34 cellular contexts compared by ENCODE assay signal in the genomic region with DNA sequence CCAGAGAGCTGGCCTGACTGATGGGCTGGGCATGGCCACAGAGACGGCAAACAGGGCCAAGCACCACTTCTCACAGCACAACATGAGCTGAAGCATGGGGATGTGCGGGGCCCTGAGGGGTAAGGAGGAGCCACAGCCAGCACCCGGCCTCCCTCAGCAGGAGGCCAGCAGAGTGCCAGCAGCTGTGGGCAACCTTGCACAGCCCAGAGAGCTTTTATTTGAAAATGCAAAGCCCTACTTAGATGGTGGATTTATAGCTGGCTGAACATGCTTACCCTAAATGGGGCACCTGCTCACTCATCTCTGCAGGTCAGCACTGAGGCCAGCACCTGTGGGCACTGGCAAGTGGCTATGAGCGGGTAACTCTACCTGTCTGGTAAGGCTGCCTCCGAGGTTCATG. TPM values are rescaled to one million over a fixed set of nuclear protein-coding genes. Genes with fewer than 3 reads are reported as not detected.
DNase-seq lines count a peak whose midpoint lies in the region; ATAC-seq and TF ChIP-seq lines count a peak whose summit lies in the region.
"Had no signal": no experiment of that assay in that cellular context is flagged by ENCODE, and none has a peak within 500 bp of the region (broad histone marks: within the 10 kb centered on the region; RNA-seq: fewer than 3 reads in every experiment).

No MANE protein-coding gene starts in this region.

- peaks cover 55% of the 10 kb centered on the region for H3K36me3 ChIP-seq in CD8-positive, alpha-beta T cell (ENCODE audit: insufficient read depth, low read length)
- H3K36me3 ChIP-seq: prostate gland had no signal

- no peaks in the 10 kb centered on the region for H3K9me3 Mint-ChIP-seq in CD8-positive, alpha-beta T cell
- H3K9me3 Mint-ChIP-seq: activated CD8-positive, alpha-beta T cell treated with anti-CD3 and anti-CD28 coated beads for 36 hours; central memory CD8-positive, alpha-beta T cell; dendritic cell treated with granulocyte-macrophage colony-stimulating factor and Interleukin-4, amounts not matched to agents 40 ng/mL and 50 ng/mL, for 4 days; endodermal cell had no signal

- H3K27ac ChIP-seq in CD8-positive, alpha-beta T cell (ENCODE audit: low read depth, low read length), result no peak overlapping the region
- H3K27ac ChIP-seq: neutrophil, prostate gland, SK-N-MC, upper lobe of left lung had no signal

- peaks cover 27% of the 10 kb centered on the region for H3K4me1 Mint-ChIP-seq in CD8-positive, alpha-beta T cell (ENCODE audit: low read depth)

- no peak for TF ChIP-seq CTCF in CD8-positive, alpha-beta T cell (IDR thresholded peaks at IDR 0.05)

- POLR2A ChIA-PET in CD8-positive, alpha-beta T cell (lab: Charles Lee), result no interaction called here

- H3K27me3 ChIP-seq in CD8-positive, alpha-beta T cell (ENCODE audit: insufficient read depth, low read length), result no peaks in the 10 kb centered on the region
- H3K27me3 ChIP-seq: MG63, neutrophil, upper lobe of left lung had no signal

- peaks cover 21% of the 10 kb centered on the region for H3K4me1 ChIP-seq in CD8-positive, alpha-beta T cell (ENCODE audit: insufficient read depth, low read length)

- H3K36me3 Mint-ChIP-seq in CD8-positive, alpha-beta T cell, result peaks cover 66% of the 10 kb centered on the region

- no peak overlapping the region for H3K4me3 ChIP-seq in CD8-positive, alpha-beta T cell (ENCODE audit: low read depth, low read length)
- H3K4me3 ChIP-seq: MG63, prostate gland, SK-N-MC, upper lobe of left lung had no signal

- no peak for ATAC-seq in CD8-positive, alpha-beta T cell
- no peak for ATAC-seq in HG03108 (IDR thresholded peaks at IDR 0.05; ENCODE audit: unreplicated experiment)
- ATAC-seq: activated CD8-positive, alpha-beta T cell treated with anti-CD3 and anti-CD28 coated beads for 36 hours; esophagus mucosa; HCT116; sciatic nerve; T-helper 17 cell had no signal

- intact Hi-C loops in CD8-positive, alpha-beta T cell (cut with DNase I, micrococcal nuclease), result no loop called here

- no peaks in the 10 kb centered on the region for H3K27me3 Mint-ChIP-seq in CD8-positive, alpha-beta T cell (ENCODE audit: low read depth)
- H3K27me3 Mint-ChIP-seq: activated CD8-positive, alpha-beta T cell treated with anti-CD3 and anti-CD28 coated beads for 36 hours; B cell; central memory CD8-positive, alpha-beta T cell; dendritic cell treated with granulocyte-macrophage colony-stimulating factor and Interleukin-4, amounts not matched to agents 40 ng/mL and 50 ng/mL, for 4 days; T-helper 17 cell had no signal

- peak overlapping the region; percentile 57 for H3K27ac Mint-ChIP-seq in CD8-positive, alpha-beta T cell
- H3K27ac Mint-ChIP-seq: activated CD8-positive, alpha-beta T cell treated with anti-CD3 and anti-CD28 coated beads for 36 hours; B cell; dendritic cell treated with granulocyte-macrophage colony-stimulating factor and Interleukin-4, amounts not matched to agents 40 ng/mL and 50 ng/mL, for 4 days; endodermal cell; T-helper 17 cell had no signal

- CTCF ChIA-PET in CD8-positive, alpha-beta T cell (lab: Charles Lee), result no interaction called here

- no peaks in the 10 kb centered on the region for H3K9me3 ChIP-seq in CD8-positive, alpha-beta T cell (ENCODE audit: low read length)
- H3K9me3 ChIP-seq: MG63, neutrophil, prostate gland, upper lobe of left lung had no signal

- DNase-seq in CD8-positive, alpha-beta T cell, result no peak
- DNase-seq in DMS79 treated with DMSO at 0.1 percent for 48 hours (lab: John Stamatoyannopoulos, UW), result peak; percentile 93
- DNase-seq in NCI-H2029 (lab: John Stamatoyannopoulos, UW), result peak; percentile 62
- DNase-seq in NCI-H69 (lab: John Stamatoyannopoulos, UW), result peak; percentile 90
- DNase-seq in islet precursor cell, result no peak
- no peak for DNase-seq in SHP77 treated with DMSO at 0.1 percent for 48 hours (lab: John Stamatoyannopoulos, UW)
- DNase-seq in globus pallidus (ENCODE audit: low spot score), result no peak
- DNase-seq: activated CD4-positive, alpha-beta T cell treated with anti-CD3 and anti-CD28 coated beads for 1 hour; activated CD8-positive, alpha-beta T cell treated with anti-CD3 and anti-CD28 coated beads for 36 hours; activated effector memory CD4-positive, alpha-beta T cell treated with anti-CD3 and anti-CD28 coated beads, Interleukin-2, amount 50 U/mL, for 16 hours; DND-41; endodermal cell; foreskin fibroblast; KG1; mammary epithelial cell; MG63; NCI-H1930; NCI-H526 treated with DMSO at 0.1 percent for 48 hours; RPMI8226; stimulated activated CD4-positive, alpha-beta T cell treated with anti-CD3 and anti-CD28 coated beads, Interleukin-12 subunit alpha, Interleukin-12 subunit beta, amount 100 ng/mL, for 4 hours; stimulated activated CD4-positive, alpha-beta T cell treated with anti-CD3 and anti-CD28 coated beads, Interleukin-4, amount 100 ng/mL, for 1 hour; substantia nigra; T-helper 17 cell; upper lobe of left lung had no signal

- H3K4me3 Mint-ChIP-seq in CD8-positive, alpha-beta T cell, result no peak overlapping the region
- H3K4me3 Mint-ChIP-seq: activated CD8-positive, alpha-beta T cell treated with anti-CD3 and anti-CD28 coated beads for 36 hours; B cell; central memory CD8-positive, alpha-beta T cell; dendritic cell treated with granulocyte-macrophage colony-stimulating factor and Interleukin-4, amounts not matched to agents 40 ng/mL and 50 ng/mL, for 4 days; endodermal cell; T-helper 17 cell had no signal

RNA-seq across cellular contexts. Expression of a gene that starts 44.1 kb away (rescaled TPM):
- total RNA-seq in CD8-positive, alpha-beta T cell, result 1 to 10 TPM; 1.3 to 2.1 TPM

RNA-seq across cellular contexts. Expression of a gene that starts 44.3 kb away (rescaled TPM):
- 1 to 10 TPM; 7.9 to 8.1 TPM for total RNA-seq in CD8-positive, alpha-beta T cell

Comparison
In these comparisons a context has a peak if more than half of its experiments do, and no peak if none do; other contexts are left out.
1. DNase-seq: peak in DMS79 treated with DMSO at 0.1 percent for 48 hours (single experiment), NCI-H2029 (single experiment) and NCI-H69 (single experiment); none in CD8-positive, alpha-beta T cell (0 of 7), islet precursor cell (single experiment), SHP77 treated with DMSO at 0.1 percent for 48 hours (single experiment) and globus pallidus (single experiment).